Comparison of ENCODE assay signal across 33 cellular contexts in genomic region chr1:237074371-237075117, GRCh38. TPM values are rescaled to one million over a fixed set of nuclear protein-coding genes. Genes with fewer than 3 reads are reported as not detected.
A peak's percentile ranks its signal among the peaks of the same experiment; 100 is the strongest.
DNase-seq lines count a peak whose midpoint lies in the region; ATAC-seq and TF ChIP-seq lines count a peak whose summit lies in the region.
"Had no signal": no experiment of that assay in that cellular context is flagged by ENCODE, and none has a peak within 500 bp of the region (broad histone marks: within the 10 kb centered on the region; RNA-seq: fewer than 3 reads in every experiment).

No MANE protein-coding gene starts in this region.

- H3K27ac ChIP-seq in PC-9: no peak overlapping the region
- H3K27ac ChIP-seq in heart left ventricle: peak overlapping the region in 5 of 12 donors; percentile 3 to 60 (median 34)
- no peak overlapping the region for H3K27ac ChIP-seq in osteoblast (ENCODE audit: low read depth, low read length)
- H3K27ac ChIP-seq: ascending aorta, ovary, SK-N-MC, suprapubic skin, uterus, VCaP had no signal

- H3K4me3 ChIP-seq in H7 (ENCODE audit: insufficient read depth, low read depth, low read length) (0 out of 2 replicates have a peak overlapping the region, but pooled peaks have one; percentile 0), PC-9 (no peak overlapping the region), heart left ventricle (no peak overlapping the region), osteoblast (ENCODE audit: insufficient read depth, low read length) (no peak overlapping the region)
- H3K4me3 ChIP-seq: ascending aorta, GM12878, ovary, SK-N-MC, suprapubic skin, uterus had no signal

- H3K79me2 ChIP-seq in PC-9 (ENCODE audit: low read depth): no peaks in the 10 kb centered on the region
- H3K79me2 ChIP-seq in osteoblast (ENCODE audit: insufficient read depth, low read length): no peaks in the 10 kb centered on the region

- peaks cover 4 to 10% of the 10 kb centered on the region in 2 donors for H3K9me3 Mint-ChIP-seq in stimulated activated naive B cell treated with anti-CD40 and anti-IgM and Interleukin-4, amounts not matched to agents 10 μg/mL and 1 μg/mL and 100 μg/mL, for 72 hours
- H3K9me3 Mint-ChIP-seq: activated naive CD8-positive, alpha-beta T cell treated with anti-CD3 and anti-CD28 coated beads for 36 hours had no signal

- WGBS in heart left ventricle, 4 donors: 63 to 66% (median 64%) methylated on average over 11 of the region's 11 CpGs

- no TSS peak for BruUV-seq in PC-9 (replicated peaks; lab: Mats Ljungman, UMichigan)

- H3K9me2 ChIP-seq in PC-9 (ENCODE audit: insufficient read depth): no peaks in the 10 kb centered on the region

- intact Hi-C loops in PC-9 (cut with micrococcal nuclease; ENCODE audit: unreplicated experiment): no loop called here
- intact Hi-C loops in heart left ventricle (cut with DNase I): no loop called here

- H3K36me3 Mint-ChIP-seq in stimulated activated naive B cell treated with anti-CD40 and anti-IgM and Interleukin-4, amounts not matched to agents 10 μg/mL and 1 μg/mL and 100 μg/mL, for 72 hours: no peaks in the 10 kb centered on the region
- H3K36me3 Mint-ChIP-seq: activated naive CD8-positive, alpha-beta T cell treated with anti-CD3 and anti-CD28 coated beads for 36 hours; CD14-positive monocyte; immature natural killer cell; stimulated activated memory B cell treated with anti-CD40 and anti-IgM and Interleukin-4, amounts not matched to agents 10 μg/mL and 1 μg/mL and 100 μg/mL, for 72 hours had no signal

- no peak for TF ChIP-seq POLR2A in heart left ventricle (IDR thresholded peaks at IDR 0.05)

- H3K4me1 Mint-ChIP-seq in stimulated activated naive B cell treated with anti-CD40 and anti-IgM and Interleukin-4, amounts not matched to agents 10 μg/mL and 1 μg/mL and 100 μg/mL, for 72 hours: no peaks in the 10 kb centered on the region
- H3K4me1 Mint-ChIP-seq: activated naive CD8-positive, alpha-beta T cell treated with anti-CD3 and anti-CD28 coated beads for 36 hours; CD14-positive monocyte; immature natural killer cell; naive B cell; stimulated activated memory B cell treated with anti-CD40 and anti-IgM and Interleukin-4, amounts not matched to agents 10 μg/mL and 1 μg/mL and 100 μg/mL, for 72 hours; T-helper 17 cell had no signal

- no peaks in the 10 kb centered on the region for H3F3A ChIP-seq in PC-9 (ENCODE audit: insufficient read depth, low read depth)

- no peak overlapping the region for H3K27ac Mint-ChIP-seq in stimulated activated naive B cell treated with anti-CD40 and anti-IgM and Interleukin-4, amounts not matched to agents 10 μg/mL and 1 μg/mL and 100 μg/mL, for 72 hours
- H3K27ac Mint-ChIP-seq: activated naive CD8-positive, alpha-beta T cell treated with anti-CD3 and anti-CD28 coated beads for 36 hours; CD14-positive monocyte; immature natural killer cell; stimulated activated memory B cell treated with anti-CD40 and anti-IgM and Interleukin-4, amounts not matched to agents 10 μg/mL and 1 μg/mL and 100 μg/mL, for 72 hours; T-helper 17 cell had no signal

- POLR2A ChIA-PET in PC-9 (lab: Charles Lee; ENCODE audit: unreplicated experiment): no interaction called here

- peak; percentile 17 to 48 (median 33) for ATAC-seq in heart left ventricle
- no peak for ATAC-seq in stimulated activated naive B cell treated with anti-CD40 and anti-IgM and Interleukin-4, amounts not matched to agents 10 μg/mL and 1 μg/mL and 100 μg/mL, for 72 hours (replicated peaks)
- ATAC-seq: GM12878; left colon; stimulated activated memory B cell treated with anti-CD40 and anti-IgM and Interleukin-4, amounts not matched to agents 10 μg/mL and 1 μg/mL and 100 μg/mL, for 72 hours; T-helper 17 cell had no signal

- CTCF ChIA-PET in PC-9 (lab: Charles Lee): no interaction called here

- H3K4me2 ChIP-seq in PC-9 (0 out of 2 replicates have a peak overlapping the region, but pooled peaks have one; percentile 26), osteoblast (ENCODE audit: insufficient read depth, low read length) (no peak overlapping the region)

- H3K27me3 Mint-ChIP-seq in stimulated activated naive B cell treated with anti-CD40 and anti-IgM and Interleukin-4, amounts not matched to agents 10 μg/mL and 1 μg/mL and 100 μg/mL, for 72 hours: no peaks in the 10 kb centered on the region

- no peaks in the 10 kb centered on the region for H4K20me1 ChIP-seq in PC-9 (ENCODE audit: insufficient read depth)
- no peaks in the 10 kb centered on the region for H4K20me1 ChIP-seq in osteoblast (ENCODE audit: insufficient read depth, low read length)

- H3K4me3 Mint-ChIP-seq in stimulated activated naive B cell treated with anti-CD40 and anti-IgM and Interleukin-4, amounts not matched to agents 10 μg/mL and 1 μg/mL and 100 μg/mL, for 72 hours: no peak overlapping the region
- H3K4me3 Mint-ChIP-seq: activated naive CD8-positive, alpha-beta T cell treated with anti-CD3 and anti-CD28 coated beads for 36 hours; CD14-positive monocyte; immature natural killer cell; naive B cell; stimulated activated memory B cell treated with anti-CD40 and anti-IgM and Interleukin-4, amounts not matched to agents 10 μg/mL and 1 μg/mL and 100 μg/mL, for 72 hours; T-helper 17 cell had no signal

- no peak for TF ChIP-seq CTCF in PC-9 (conservative IDR thresholded peaks at IDR 0.05)
- no peak for TF ChIP-seq CTCF in heart left ventricle (IDR thresholded peaks at IDR 0.05)
- no peak for TF ChIP-seq CTCF in osteoblast (IDR thresholded peaks at IDR 0.05; ENCODE audit: extremely low read depth, low read depth, low read length)
- TF ChIP-seq CTCF in GM10266 (IDR thresholded peaks at IDR 0.05; ENCODE audit: control insufficient read depth, insufficient read depth, low read depth, missing control alignments): no peak

- no peaks in the 10 kb centered on the region for H3K27me3 ChIP-seq in H7 (ENCODE audit: control insufficient read depth, insufficient read depth, low read length)
- H3K27me3 ChIP-seq in PC-9 (ENCODE audit: insufficient read depth, low read depth): peaks cover 29% of the 10 kb centered on the region
- H3K27me3 ChIP-seq in heart left ventricle: no peaks in the 10 kb centered on the region
- no peaks in the 10 kb centered on the region for H3K27me3 ChIP-seq in osteoblast (ENCODE audit: insufficient read depth, low read length)
- H3K27me3 ChIP-seq: ascending aorta, ovary, suprapubic skin, uterus had no signal

- H3K4me1 ChIP-seq in PC-9 (replicated peaks; ENCODE audit: insufficient read depth) (no peaks in the 10 kb centered on the region), heart left ventricle (peaks cover 0 to 45% (median 10%) of the 10 kb centered on the region in 12 donors), osteoblast (ENCODE audit: insufficient read depth, low read length) (no peaks in the 10 kb centered on the region)
- H3K4me1 ChIP-seq: ascending aorta, suprapubic skin, uterus had no signal

- H2AFZ ChIP-seq in PC-9 (no peak overlapping the region), osteoblast (ENCODE audit: low read length) (no peak overlapping the region)

- no peak for DNase-seq in H7
- DNase-seq in PC-9: no peak
- DNase-seq in heart left ventricle: no peak
- peak; percentile 57 for DNase-seq in osteoblast (ENCODE audit: insufficient read length, low spot score, missing footprints)
- no peak for DNase-seq in GM10266 (ENCODE audit: extremely low spot score)
- no peak for DNase-seq in stimulated activated CD4-positive, alpha-beta T cell treated with anti-CD3 and anti-CD28 coated beads, Interleukin-4, amount 100 ng/mL, for 1 hour
- no peak for DNase-seq in stimulated activated naive B cell treated with anti-CD40 and anti-IgM and Interleukin-4, amounts not matched to agents 10 μg/mL and 1 μg/mL and 100 μg/mL, for 72 hours
- DNase-seq: activated CD4-positive, alpha-beta T cell treated with anti-CD3 and anti-CD28 coated beads for 48 hours; activated CD8-positive, alpha-beta memory T cell treated with anti-CD3 and anti-CD28 coated beads for 24 hours; activated effector memory CD4-positive, alpha-beta T cell treated with Interleukin-2 at 50 U/mL for 16 hours; activated naive CD8-positive, alpha-beta T cell treated with anti-CD3 and anti-CD28 coated beads for 36 hours; Calu3; central memory CD4-positive, alpha-beta T cell; HCEC 1CT; hippocampal formation; immature natural killer cell; left colon; naive B cell; NCI-H1417; NCI-H2081; NCI-H2227 treated with DMSO at 0.1 percent for 48 hours; NCI-H69; ovary; stimulated activated CD4-positive, alpha-beta T cell treated with anti-CD3 and anti-CD28 coated beads, Interleukin-2, amount 100 ng/mL, for 48 hours; T-helper 17 cell; uterus had no signal

- H3K36me3 ChIP-seq in H7 (replicated peaks; ENCODE audit: control insufficient read depth, insufficient read depth, low read length): no peaks in the 10 kb centered on the region
- H3K36me3 ChIP-seq in PC-9 (ENCODE audit: low read depth): no peaks in the 10 kb centered on the region
- H3K36me3 ChIP-seq in heart left ventricle: peaks cover 0 to 3% (median 0%) of the 10 kb centered on the region in 9 donors
- no peaks in the 10 kb centered on the region for H3K36me3 ChIP-seq in osteoblast (ENCODE audit: insufficient read depth, low read length)
- H3K36me3 ChIP-seq: ascending aorta, ovary, suprapubic skin, uterus had no signal

- H3K9me3 ChIP-seq in PC-9 (ENCODE audit: insufficient read depth, low read depth) (no peaks in the 10 kb centered on the region), heart left ventricle (no peaks in the 10 kb centered on the region), osteoblast (ENCODE audit: low read depth, low read length) (no peaks in the 10 kb centered on the region)
- H3K9me3 ChIP-seq: ascending aorta, ovary, suprapubic skin, uterus had no signal

RNA-seq across cellular contexts. Expression of gene RYR2, which starts 32.6 kb away (rescaled TPM):
- 17.6 and 23.9 TPM in 2 replicates for total RNA-seq in H7 (2014; rRNA removed; shearing (Covaris generic))
- total RNA-seq in PC-9 (2021): not detected in 2 replicates
- total RNA-seq in heart left ventricle: 1,000 to 10,000 TPM in 1 of 9 donors, 100 to 1,000 TPM in 8; 408 to 1,319 (median 822) TPM
- polyA plus RNA-seq in heart left ventricle: 100 to 1,000 TPM in 1 of 2 donors, 10 to 100 TPM in 1; 77.7 to 144 TPM
- total RNA-seq in osteoblast: not detected in 2 replicates
- total RNA-seq: activated naive CD8-positive, alpha-beta T cell treated with anti-CD3 and anti-CD28 coated beads for 36 hours; GM12878 had no signal
- polyA plus RNA-seq: CD14-positive monocyte had no signal

Comparison
In these comparisons a context has a peak if more than half of its experiments do, and no peak if none do; other contexts are left out.
1. ATAC-seq: peak in heart left ventricle (4 of 4); none in stimulated activated naive B cell treated with anti-CD40 and anti-IgM and Interleukin-4, amounts not matched to agents 10 μg/mL and 1 μg/mL and 100 μg/mL, for 72 hours (0 of 2).
2. RNA of gene RYR2, which starts 32.6 kb away (total RNA-seq): 408 to 1,319 TPM in heart left ventricle; 17.6 to 23.9 TPM in H7, not detected in PC-9 and not detected in osteoblast; every median in the first group is over 10 times any median in the second.